ENCODE assay signal across 8 cellular contexts in genomic region chr12:48924617-48925217, GRCh38. TPM values are rescaled to one million over a fixed set of nuclear protein-coding genes. Genes with fewer than 3 reads are reported as not detected.
DNase-seq lines count a peak whose midpoint lies in the region; ATAC-seq and TF ChIP-seq lines count a peak whose summit lies in the region.

No MANE protein-coding gene starts in this region.

- H3K27ac Mint-ChIP-seq in activated naive CD4-positive, alpha-beta T cell treated with anti-CD3 and anti-CD28 coated beads, Interleukin-2, amount 50 U/mL, for 72 hours = peak overlapping the region; percentile 92 to 93

- peak overlapping the region; percentile 11 for H3K27ac ChIP-seq in AG04450 (ENCODE audit: low read depth, low read length)

- no peaks in the 10 kb centered on the region for H3K9me3 ChIP-seq in AG04450 (ENCODE audit: control insufficient read depth, insufficient read depth, low read length)
- no peaks in the 10 kb centered on the region for H3K9me3 ChIP-seq in iPS-15b (ENCODE audit: control insufficient read depth, insufficient read depth, low read length)

- TF ChIP-seq CTCF in AG04450 (IDR thresholded peaks at IDR 0.05; ENCODE audit: low read depth, low read length) = peak; percentile 65

- peak overlapping the region; percentile 91 for H3K9ac ChIP-seq in iPS-15b (ENCODE audit: low read depth, low read length)

- peaks cover 0 to 4% of the 10 kb centered on the region in 2 donors for H3K9me3 Mint-ChIP-seq in activated naive CD4-positive, alpha-beta T cell treated with anti-CD3 and anti-CD28 coated beads, Interleukin-2, amount 50 U/mL, for 72 hours

- peaks cover 13 to 36% of the 10 kb centered on the region in 2 donors for H3K36me3 Mint-ChIP-seq in activated naive CD4-positive, alpha-beta T cell treated with anti-CD3 and anti-CD28 coated beads, Interleukin-2, amount 50 U/mL, for 72 hours

- H3K4me3 ChIP-seq in AG04450 (ENCODE audit: low read depth, low read length) (peak overlapping the region; percentile 81), iPS-15b (ENCODE audit: low read depth, low read length) (peak overlapping the region; percentile 88)

- peaks cover 8% of the 10 kb centered on the region for H3K4me1 ChIP-seq in iPS-15b (ENCODE audit: control insufficient read depth, insufficient read depth, low read length)

- CTCF ChIA-PET in AG04450 (lab: Charles Lee) = interaction anchor here (0.7 to 4.4 kb wide), 7 partner anchors 10 to 72 kb away, joined by 4 to 29 read pairs (median 7); partner anchors contain the start of gene WNT1

- POLR2A ChIA-PET in AG04450 (lab: Yijun Ruan, JAX) = interaction anchor here (0.7 to 1.6 kb wide), 5 partner anchors 12 to 206 kb away, joined by 3 to 8 read pairs (median 5); partner anchors contain the start of genes ARF3, DDX23 and TUBA1B

- no peaks in the 10 kb centered on the region for H3K27me3 ChIP-seq in AG04450 (ENCODE audit: control insufficient read depth, insufficient read depth, low read length)
- H3K27me3 ChIP-seq in iPS-15b (ENCODE audit: control insufficient read depth, insufficient read depth, low read length) = no peaks in the 10 kb centered on the region

- DNase-seq in AG04450 (ENCODE audit: low read depth, low spot score) (no peak), RPMI8226 (peak; percentile 76), NOMO-1 treated with DMSO at 0.1 percent for 48 hours (lab: John Stamatoyannopoulos, UW; ENCODE audit: unreplicated experiment) (no peak)
- DNase-seq in activated naive CD4-positive, alpha-beta T cell treated with anti-CD3 and anti-CD28 coated beads, Interleukin-2, amount 50 U/mL, for 72 hours (ENCODE audit: low spot score in 2 of 2) = peak; percentile 64 to 71
- DNase-seq in stimulated activated CD4-positive, alpha-beta T cell treated with anti-CD3 and anti-CD28 coated beads, Interleukin-15, amount 100 ng/mL, for 24 hours = peak; percentile 78

- H3K36me3 ChIP-seq in iPS-15b (ENCODE audit: control insufficient read depth, insufficient read depth, low read length) = peaks cover 14% of the 10 kb centered on the region

- ATAC-seq in GM18858 (IDR thresholded peaks at IDR 0.05; ENCODE audit: unreplicated experiment) (peak; percentile 68), HG03108 (IDR thresholded peaks at IDR 0.05; ENCODE audit: unreplicated experiment) (peak; percentile 70)
- ATAC-seq in activated naive CD4-positive, alpha-beta T cell treated with anti-CD3 and anti-CD28 coated beads, Interleukin-2, amount 50 U/mL, for 72 hours = peak; percentile 75 to 80

RNA-seq across cellular contexts. Expression of gene FKBP11, which starts 0.6 kb away (rescaled TPM):
- polyA plus RNA-seq in AG04450 (2011; rRNA removed) = 85.9 and 99.2 TPM in 2 replicates
- 47.0 and 50.5 TPM in 2 replicates for polyA minus RNA-seq in AG04450 (2011; rRNA and poly(A)+ RNA removed)
- 10 to 100 TPM; 31.6 to 68.6 TPM for total RNA-seq in activated naive CD4-positive, alpha-beta T cell treated with anti-CD3 and anti-CD28 coated beads, Interleukin-2, amount 50 U/mL, for 72 hours

RNA-seq across cellular contexts. Expression of gene ARF3, which starts 32.6 kb away (rescaled TPM):
- polyA plus RNA-seq in AG04450 (2011; rRNA removed) = 260 TPM in 2 replicates
- 129 and 145 TPM in 2 replicates for polyA minus RNA-seq in AG04450 (2011; rRNA and poly(A)+ RNA removed)
- 100 to 1,000 TPM in 1 of 2 donors, 10 to 100 TPM in 1; 49.7 to 132 TPM for total RNA-seq in activated naive CD4-positive, alpha-beta T cell treated with anti-CD3 and anti-CD28 coated beads, Interleukin-2, amount 50 U/mL, for 72 hours

RNA-seq across cellular contexts. Expression of gene WNT10B, which starts 46.8 kb away (rescaled TPM):
- polyA plus RNA-seq in AG04450 (2011; rRNA removed) = 0.24 and 0.26 TPM in 2 replicates
- polyA minus RNA-seq in AG04450 (2011; rRNA and poly(A)+ RNA removed) = 0.09 and 0.18 TPM in 2 replicates
- 1 to 10 TPM in 1 of 2 donors, not detected in 1; 1.4 TPM for total RNA-seq in activated naive CD4-positive, alpha-beta T cell treated with anti-CD3 and anti-CD28 coated beads, Interleukin-2, amount 50 U/mL, for 72 hours

RNA-seq across cellular contexts. Expression of gene WNT1, which starts 53.4 kb away (rescaled TPM):
- not detected in 2 replicates for polyA plus RNA-seq in AG04450 (2011; rRNA removed)
- not detected in 2 replicates for polyA minus RNA-seq in AG04450 (2011; rRNA and poly(A)+ RNA removed)
- total RNA-seq in activated naive CD4-positive, alpha-beta T cell treated with anti-CD3 and anti-CD28 coated beads, Interleukin-2, amount 50 U/mL, for 72 hours = under 1 TPM in 1 of 2 donors, not detected in 1; 0.27 TPM

RNA-seq across cellular contexts. Expression of gene RND1, which starts 59.0 kb away (rescaled TPM):
- 0.36 and 0.42 TPM in 2 replicates for polyA plus RNA-seq in AG04450 (2011; rRNA removed)
- polyA minus RNA-seq in AG04450 (2011; rRNA and poly(A)+ RNA removed) = 0.51 and 0.65 TPM in 2 replicates
- total RNA-seq in activated naive CD4-positive, alpha-beta T cell treated with anti-CD3 and anti-CD28 coated beads, Interleukin-2, amount 50 U/mL, for 72 hours = 10 to 100 TPM in 1 of 2 donors, 1 to 10 TPM in 1; 4.3 to 10.4 TPM

Comparison
In these comparisons a context has a peak if more than half of its experiments do, and no peak if none do; other contexts are left out.
1. DNase-seq: peak in RPMI8226 (single experiment), activated naive CD4-positive, alpha-beta T cell treated with anti-CD3 and anti-CD28 coated beads, Interleukin-2, amount 50 U/mL, for 72 hours (2 of 2) and stimulated activated CD4-positive, alpha-beta T cell treated with anti-CD3 and anti-CD28 coated beads, Interleukin-15, amount 100 ng/mL, for 24 hours (single experiment); none in AG04450 (single experiment) and NOMO-1 treated with DMSO at 0.1 percent for 48 hours (single experiment).
2. Peak in every context shown above with its lines, with median percentiles within 50 percentile points of each other: ATAC-seq.